In genomic region chr1:25198731-25199231, GRCh38 we compare ENCODE assay signal across 1 cellular context.
TF ChIP-seq lines count a peak whose summit lies in the region.

No MANE protein-coding gene starts in this region.

TF ChIP-seq in H1, 55 proteins besides CTCF, POLR2A, EP300 and RAD21 (continued from another document):
- TF ChIP-seq CHD7 (IDR thresholded peaks at IDR 0.05; ENCODE audit: insufficient replicate concordance, low read length) (no peak), JUN (IDR thresholded peaks at IDR 0.05; ENCODE audit: low read depth, low read length) (no peak), NRF1 (IDR thresholded peaks at IDR 0.05; ENCODE audit: low read depth, low read length) (no peak), YY1 (IDR thresholded peaks at IDR 0.05; ENCODE audit: low read depth, low read length) (no peak), GTF2F1 (IDR thresholded peaks at IDR 0.05; ENCODE audit: borderline replicate concordance, low read depth, low read length) (no peak)
